ENCODE assay signal across 8 cellular contexts in the genomic region with DNA sequence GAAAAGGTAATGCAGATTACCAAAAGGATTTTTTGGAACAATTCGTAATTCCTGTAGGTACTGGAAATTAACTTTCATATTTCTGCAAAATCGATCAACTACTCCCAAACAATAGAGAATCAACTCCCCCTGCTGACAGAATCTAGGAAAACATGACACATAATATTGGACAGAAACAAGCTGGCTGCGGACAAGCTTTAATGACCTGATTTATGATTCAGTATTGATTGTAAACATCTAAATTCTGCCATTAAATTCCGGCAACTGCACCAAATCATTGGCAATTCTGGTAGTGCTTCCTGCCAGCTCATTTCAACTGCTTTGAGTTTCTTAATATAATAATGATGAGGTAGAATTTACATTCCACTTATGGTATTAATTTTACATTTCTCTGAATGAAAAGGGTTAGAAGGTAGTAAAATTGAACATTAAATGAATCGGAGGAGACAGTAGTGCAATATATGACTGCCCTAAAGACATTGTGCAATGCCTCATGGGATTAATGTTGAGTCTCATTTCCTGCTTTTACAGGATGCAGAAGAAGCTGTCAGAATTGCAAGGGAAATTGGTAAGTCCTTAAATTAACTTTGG.
A peak's percentile ranks its signal among the peaks of the same experiment; 100 is the strongest.
DNase-seq lines count a peak whose midpoint lies in the region; ATAC-seq and TF ChIP-seq lines count a peak whose summit lies in the region.

No MANE protein-coding gene starts in this region.

- TF ChIP-seq RAD21 in liver (IDR thresholded peaks at IDR 0.05) = peak; percentile 85 to 88

- peak overlapping the region; percentile 72 for H3K4me3 Mint-ChIP-seq in HFFc6
- peak overlapping the region; percentile 26 for H3K4me3 Mint-ChIP-seq in MCF 10A (ENCODE audit: unreplicated experiment)

- TF ChIP-seq CTCF in HFFc6 (IDR thresholded peaks at IDR 0.05) (peak; percentile 88), MCF 10A (IDR thresholded peaks at IDR 0.05; ENCODE audit: unreplicated experiment) (peak; percentile 68), liver (IDR thresholded peaks at IDR 0.05; ENCODE audit: low read depth, low read length, missing input control) (peak; percentile 62)

- no peak overlapping the region for H3K27ac ChIP-seq in liver (ENCODE audit: low read depth in 1 of 2, low read length in 2 of 2)

- H3K9me3 Mint-ChIP-seq in HFFc6 = no peaks in the 10 kb centered on the region
- H3K9me3 Mint-ChIP-seq in MCF 10A (ENCODE audit: unreplicated experiment) = no peaks in the 10 kb centered on the region

- POLR2A ChIA-PET in MCF 10A (lab: Yijun Ruan, JAX) = interaction anchor here (0.9 to 1.5 kb wide), 3 partner anchors 20 to 194 kb away, joined by 3 to 6 read pairs (median 6); a partner anchor contains a TSS

- BruUV-seq in MCF 10A (replicated peaks; lab: Mats Ljungman, UMichigan) = no TSS peak

- H3K9ac ChIP-seq in liver (ENCODE audit: low read depth in 1 of 2, low read length in 2 of 2) = no peak overlapping the region

- H3K4me1 Mint-ChIP-seq in HFFc6 (ENCODE audit: low read depth) = peaks cover 50% of the 10 kb centered on the region
- H3K4me1 Mint-ChIP-seq in MCF 10A (ENCODE audit: insufficient read depth, unreplicated experiment) = peaks cover 14% of the 10 kb centered on the region

- H3K27me3 Mint-ChIP-seq in HFFc6 (ENCODE audit: insufficient read depth) = no peaks in the 10 kb centered on the region
- no peaks in the 10 kb centered on the region for H3K27me3 Mint-ChIP-seq in MCF 10A (ENCODE audit: insufficient read depth, unreplicated experiment)

- CTCF ChIA-PET in MCF 10A (lab: Yijun Ruan, JAX) = interaction anchor here (0.6 to 3.7 kb wide), 32 partner anchors 11 to 590 kb away, joined by 3 to 28 read pairs (median 4); a partner anchor contains a TSS

- intact Hi-C loops in MCF 10A (cut with micrococcal nuclease) = loop anchor here (1.0 to 10.0 kb wide), 7 partner anchors 147 to 791 kb away; a partner anchor contains a TSS

- peaks cover 0 to 4% (median under 1%) of the 10 kb centered on the region in 4 donors for H3K36me3 ChIP-seq in liver (ENCODE audit: control insufficient read depth in 4 of 4, insufficient read depth in 3 of 4, low read depth in 1 of 4, low read length in 3 of 4)

- peak overlapping the region; percentile 59; the same call in 1 of the 2 replicates for H3K27ac Mint-ChIP-seq in HFFc6
- no peak overlapping the region for H3K27ac Mint-ChIP-seq in MCF 10A (ENCODE audit: low read depth, unreplicated experiment)

- peaks cover 0 to 39% (median 21%) of the 10 kb centered on the region in 4 donors for H3K4me1 ChIP-seq in liver (ENCODE audit: control insufficient read depth in 4 of 4, insufficient read depth in 4 of 4, low read length in 3 of 4)

- no peak overlapping the region for H3K4me3 ChIP-seq in liver (ENCODE audit: low read depth in 1 of 3, low read length in 3 of 3)

- peak; percentile 65 for DNase-seq in DMS 273 (lab: John Stamatoyannopoulos, UW; ENCODE audit: unreplicated experiment)
- no peak for DNase-seq in DMS 273 treated with DMSO at 0.1 percent for 48 hours (lab: John Stamatoyannopoulos, UW)
- DNase-seq in HFFc6 = peak; percentile 66
- peak; percentile 24 for DNase-seq in NCI-H526 treated with DMSO at 0.1 percent for 48 hours (lab: John Stamatoyannopoulos, UW)
- peak; percentile 75 for DNase-seq in MCF 10A (ENCODE audit: unreplicated experiment)
- DNase-seq in occipital lobe (lab: John Stamatoyannopoulos, UW) = no peak

- WGBS in liver = 15% methylated on average over 5 of the region's 5 CpGs

- no peaks in the 10 kb centered on the region for H3K9me3 ChIP-seq in liver (ENCODE audit: control insufficient read depth in 4 of 4, low read length in 3 of 4)

- no peaks in the 10 kb centered on the region for H3K36me3 Mint-ChIP-seq in HFFc6 (ENCODE audit: low read depth)
- H3K36me3 Mint-ChIP-seq in MCF 10A (ENCODE audit: insufficient read depth, unreplicated experiment) = no peaks in the 10 kb centered on the region

- no peak for ATAC-seq in GM18861 (IDR thresholded peaks at IDR 0.05; ENCODE audit: unreplicated experiment)

- H3K27me3 ChIP-seq in liver (ENCODE audit: control insufficient read depth in 4 of 4, insufficient read depth in 4 of 4, low read length in 3 of 4) = no peaks in the 10 kb centered on the region

TF ChIP-seq in liver, 16 proteins besides CTCF, POLR2A, EP300 and RAD21:
- TF ChIP-seq SP1 (IDR thresholded peaks at IDR 0.05) = no peak
- no peak for TF ChIP-seq TAF1 (conservative IDR thresholded peaks at IDR 0.05)
- TF ChIP-seq FOXA2 (IDR thresholded peaks at IDR 0.05) = no peak
- no peak for TF ChIP-seq HNF4A (conservative IDR thresholded peaks at IDR 0.05)
- TF ChIP-seq, protein P1, sequence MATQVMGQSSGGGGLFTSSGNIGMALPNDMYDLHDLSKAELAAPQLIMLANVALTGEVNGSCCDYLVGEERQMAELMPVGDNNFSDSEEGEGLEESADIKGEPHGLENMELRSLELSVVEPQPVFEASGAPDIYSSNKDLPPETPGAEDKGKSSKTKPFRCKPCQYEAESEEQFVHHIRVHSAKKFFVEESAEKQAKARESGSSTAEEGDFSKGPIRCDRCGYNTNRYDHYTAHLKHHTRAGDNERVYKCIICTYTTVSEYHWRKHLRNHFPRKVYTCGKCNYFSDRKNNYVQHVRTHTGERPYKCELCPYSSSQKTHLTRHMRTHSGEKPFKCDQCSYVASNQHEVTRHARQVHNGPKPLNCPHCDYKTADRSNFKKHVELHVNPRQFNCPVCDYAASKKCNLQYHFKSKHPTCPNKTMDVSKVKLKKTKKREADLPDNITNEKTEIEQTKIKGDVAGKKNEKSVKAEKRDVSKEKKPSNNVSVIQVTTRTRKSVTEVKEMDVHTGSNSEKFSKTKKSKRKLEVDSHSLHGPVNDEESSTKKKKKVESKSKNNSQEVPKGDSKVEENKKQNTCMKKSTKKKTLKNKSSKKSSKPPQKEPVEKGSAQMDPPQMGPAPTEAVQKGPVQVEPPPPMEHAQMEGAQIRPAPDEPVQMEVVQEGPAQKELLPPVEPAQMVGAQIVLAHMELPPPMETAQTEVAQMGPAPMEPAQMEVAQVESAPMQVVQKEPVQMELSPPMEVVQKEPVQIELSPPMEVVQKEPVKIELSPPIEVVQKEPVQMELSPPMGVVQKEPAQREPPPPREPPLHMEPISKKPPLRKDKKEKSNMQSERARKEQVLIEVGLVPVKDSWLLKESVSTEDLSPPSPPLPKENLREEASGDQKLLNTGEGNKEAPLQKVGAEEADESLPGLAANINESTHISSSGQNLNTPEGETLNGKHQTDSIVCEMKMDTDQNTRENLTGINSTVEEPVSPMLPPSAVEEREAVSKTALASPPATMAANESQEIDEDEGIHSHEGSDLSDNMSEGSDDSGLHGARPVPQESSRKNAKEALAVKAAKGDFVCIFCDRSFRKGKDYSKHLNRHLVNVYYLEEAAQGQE (IDR thresholded peaks at IDR 0.05) = no peak
- TF ChIP-seq, protein P2, sequence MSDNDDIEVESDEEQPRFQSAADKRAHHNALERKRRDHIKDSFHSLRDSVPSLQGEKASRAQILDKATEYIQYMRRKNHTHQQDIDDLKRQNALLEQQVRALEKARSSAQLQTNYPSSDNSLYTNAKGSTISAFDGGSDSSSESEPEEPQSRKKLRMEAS (IDR thresholded peaks at IDR 0.05) = no peak
- no peak for TF ChIP-seq NR2F2 (IDR thresholded peaks at IDR 0.05)
- TF ChIP-seq HNF4G (IDR thresholded peaks at IDR 0.05) = no peak
- TF ChIP-seq RXRA (IDR thresholded peaks at IDR 0.05) = no peak
- no peak for TF ChIP-seq YY1 (IDR thresholded peaks at IDR 0.05)
- no peak for TF ChIP-seq GABPA (IDR thresholded peaks at IDR 0.05 in 1 of 2, conservative IDR thresholded peaks at IDR 0.05 in 1 of 2)
- TF ChIP-seq, protein P3, sequence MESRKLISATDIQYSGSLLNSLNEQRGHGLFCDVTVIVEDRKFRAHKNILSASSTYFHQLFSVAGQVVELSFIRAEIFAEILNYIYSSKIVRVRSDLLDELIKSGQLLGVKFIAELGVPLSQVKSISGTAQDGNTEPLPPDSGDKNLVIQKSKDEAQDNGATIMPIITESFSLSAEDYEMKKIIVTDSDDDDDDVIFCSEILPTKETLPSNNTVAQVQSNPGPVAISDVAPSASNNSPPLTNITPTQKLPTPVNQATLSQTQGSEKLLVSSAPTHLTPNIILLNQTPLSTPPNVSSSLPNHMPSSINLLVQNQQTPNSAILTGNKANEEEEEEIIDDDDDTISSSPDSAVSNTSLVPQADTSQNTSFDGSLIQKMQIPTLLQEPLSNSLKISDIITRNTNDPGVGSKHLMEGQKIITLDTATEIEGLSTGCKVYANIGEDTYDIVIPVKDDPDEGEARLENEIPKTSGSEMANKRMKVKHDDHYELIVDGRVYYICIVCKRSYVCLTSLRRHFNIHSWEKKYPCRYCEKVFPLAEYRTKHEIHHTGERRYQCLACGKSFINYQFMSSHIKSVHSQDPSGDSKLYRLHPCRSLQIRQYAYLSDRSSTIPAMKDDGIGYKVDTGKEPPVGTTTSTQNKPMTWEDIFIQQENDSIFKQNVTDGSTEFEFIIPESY (IDR thresholded peaks at IDR 0.05) = no peak
- TF ChIP-seq, protein P4, sequence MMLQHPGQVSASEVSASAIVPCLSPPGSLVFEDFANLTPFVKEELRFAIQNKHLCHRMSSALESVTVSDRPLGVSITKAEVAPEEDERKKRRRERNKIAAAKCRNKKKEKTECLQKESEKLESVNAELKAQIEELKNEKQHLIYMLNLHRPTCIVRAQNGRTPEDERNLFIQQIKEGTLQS (IDR thresholded peaks at IDR 0.05) = no peak
- no peak for TF ChIP-seq JUND (IDR thresholded peaks at IDR 0.05)
- TF ChIP-seq EGR1 (IDR thresholded peaks at IDR 0.05; ENCODE audit: low read depth in 2 of 2) = no peak
- TF ChIP-seq FOXA1 (IDR thresholded peaks at IDR 0.05) = no peak

Comparison
In these comparisons a context has a peak if more than half of its experiments do, and no peak if none do; other contexts are left out.
1. DNase-seq: peak in DMS 273 (single experiment), HFFc6 (single experiment), NCI-H526 treated with DMSO at 0.1 percent for 48 hours (single experiment) and MCF 10A (single experiment); none in DMS 273 treated with DMSO at 0.1 percent for 48 hours (single experiment) and occipital lobe (single experiment).
2. Peak in every context shown above with its lines, with median percentiles within 50 percentile points of each other: CTCF ChIP-seq.